1 cellular context compared by ENCODE assay signal in genomic region chr17:32819035-32819434, GRCh38.
TF ChIP-seq lines count a peak whose summit lies in the region.

No MANE protein-coding gene starts in this region.

TF ChIP-seq in HepG2, 621 proteins besides CTCF, POLR2A, EP300 and RAD21:
- TF ChIP-seq ZNF616 (CRISPR knock-in tag; IDR thresholded peaks at IDR 0.05; ENCODE audit: low read depth), result no peak
- TF ChIP-seq IKZF5 (CRISPR knock-in tag; IDR thresholded peaks at IDR 0.05), result no peak
- TF ChIP-seq SOX13 (IDR thresholded peaks at IDR 0.05), result no peak
- TF ChIP-seq SOX13 (CRISPR knock-in tag; conservative IDR thresholded peaks at IDR 0.05 in 1 of 2, IDR thresholded peaks at IDR 0.05 in 1 of 2), result no peak
- TF ChIP-seq ZNF414 (CRISPR knock-in tag; IDR thresholded peaks at IDR 0.05), result no peak
- TF ChIP-seq E2F2 (CRISPR knock-in tag; IDR thresholded peaks at IDR 0.05; ENCODE audit: borderline replicate concordance), result no peak
- TF ChIP-seq NFE2 (CRISPR knock-in tag; IDR thresholded peaks at IDR 0.05), result no peak
- no peak for TF ChIP-seq ZKSCAN8 (CRISPR knock-in tag; IDR thresholded peaks at IDR 0.05; ENCODE audit: borderline replicate concordance)
- TF ChIP-seq ZNF747 (CRISPR knock-in tag; IDR thresholded peaks at IDR 0.05; ENCODE audit: borderline replicate concordance), result no peak
- no peak for TF ChIP-seq ZNF225 (CRISPR knock-in tag; IDR thresholded peaks at IDR 0.05)
- no peak for TF ChIP-seq ZBTB42 (CRISPR knock-in tag; IDR thresholded peaks at IDR 0.05)
- TF ChIP-seq KIAA2018 (CRISPR knock-in tag; IDR thresholded peaks at IDR 0.05; ENCODE audit: borderline replicate concordance), result no peak
- TF ChIP-seq DBP (CRISPR knock-in tag; IDR thresholded peaks at IDR 0.05; ENCODE audit: not compliant biosample characterization), result no peak
- TF ChIP-seq ZIK1 (CRISPR knock-in tag; IDR thresholded peaks at IDR 0.05; ENCODE audit: borderline replicate concordance, low read depth), result no peak
- no peak for TF ChIP-seq GABPB1 (CRISPR knock-in tag; IDR thresholded peaks at IDR 0.05)
- no peak for TF ChIP-seq ZNF142 (CRISPR knock-in tag; IDR thresholded peaks at IDR 0.05)
- TF ChIP-seq ZC3H4 (CRISPR knock-in tag; IDR thresholded peaks at IDR 0.05; ENCODE audit: borderline replicate concordance), result no peak
- TF ChIP-seq TRIM24 (CRISPR knock-in tag; IDR thresholded peaks at IDR 0.05), result no peak
- no peak for TF ChIP-seq ZNF567 (CRISPR knock-in tag; IDR thresholded peaks at IDR 0.05; ENCODE audit: borderline replicate concordance)
- no peak for TF ChIP-seq ZNF275 (CRISPR knock-in tag; IDR thresholded peaks at IDR 0.05; ENCODE audit: borderline replicate concordance)
